ENCODE assay signal across 34 cellular contexts in genomic region chr11:10222399-10222798, GRCh38.
"Had no signal": no experiment of that assay in that cellular context is flagged by ENCODE, and none has a peak within 500 bp of the region (broad histone marks: within the 10 kb centered on the region; RNA-seq: fewer than 3 reads in every experiment).

No MANE protein-coding gene starts in this region.

- DNase-seq: Karpas-422, Kasumi-1, MG63, MM.1S, MV-4-11, NCI-H1048, NCI-H1092, NCI-H1092 treated with DMSO at 0.1 percent for 48 hours, NCI-H1105, NCI-H1105 treated with DMSO at 0.1 percent for 48 hours, NCI-H1417, NCI-H1417 treated with DMSO at 0.1 percent for 48 hours, NCI-H1436, NCI-H1436 treated with DMSO at 0.1 percent for 48 hours, NCI-H146, NCI-H1694, NCI-H1694 treated with DMSO at 0.1 percent for 48 hours, NCI-H187, NCI-H187 treated with DMSO at 0.1 percent for 48 hours, NCI-H1930, NCI-H2029, NCI-H2029 treated with DMSO at 0.1 percent for 48 hours, NCI-H2081, NCI-H2081 treated with DMSO at 0.1 percent for 48 hours, NCI-H2107, NCI-H2171, NCI-H2171 treated with DMSO at 0.1 percent for 48 hours, NCI-H2227 treated with DMSO at 0.1 percent for 48 hours, NCI-H226, NCI-H345, NCI-H446, NCI-H446 treated with DMSO at 0.1 percent for 48 hours, NCI-H510A, NCI-H510A treated with DMSO at 0.1 percent for 48 hours had no signal
